In genomic region chr22:24836282-24836681, GRCh38 we compare ENCODE assay signal across 22 cellular contexts. TPM values are rescaled to one million over a fixed set of nuclear protein-coding genes. Genes with fewer than 3 reads are reported as not detected.
DNase-seq lines count a peak whose midpoint lies in the region; ATAC-seq and TF ChIP-seq lines count a peak whose summit lies in the region.
"Had no signal": no experiment of that assay in that cellular context is flagged by ENCODE, and none has a peak within 500 bp of the region (broad histone marks: within the 10 kb centered on the region; RNA-seq: fewer than 3 reads in every experiment).

No MANE protein-coding gene starts in this region.

- no peaks in the 10 kb centered on the region for H3K36me3 ChIP-seq in tibial nerve
- H3K36me3 ChIP-seq: BLaER1 treated with 17β-estradiol and CSF1 and Interleukin-3, amounts not matched to agents 10 nM and 100 nM; Peyer's patch had no signal

- ATAC-seq in left ventricle myocardium superior (peak; percentile 74), WTC11 (no peak)
- ATAC-seq in stimulated activated effector memory CD8-positive, alpha-beta T cell treated with anti-CD3 and anti-CD28 coated beads, Interleukin-12 subunit alpha, Interleukin-12 subunit beta, amount 100 ng/mL, for 72 hours: peak; percentile 54
- ATAC-seq: CD8-positive, alpha-beta T cell; GM23338; SK-N-SH treated with all-trans-retinoic acid at 6 μM for 48 hours had no signal

- DNase-seq in left ventricle myocardium superior (no peak), cardiac septum (ENCODE audit: low spot score) (no peak), RPMI7951 (ENCODE audit: low read depth) (peak; percentile 27), inferior parietal cortex (ENCODE audit: extremely low spot score) (peak; percentile 21), mesenteric fat pad (ENCODE audit: low spot score) (no peak), WTC11 (ENCODE audit: low spot score) (no peak), tibial nerve (ENCODE audit: low spot score in 2 of 2) (no peak)
- DNase-seq in stimulated activated effector memory CD8-positive, alpha-beta T cell treated with anti-CD3 and anti-CD28 coated beads, Interleukin-12 subunit alpha, Interleukin-12 subunit beta, amount 100 ng/mL, for 72 hours (ENCODE audit: low spot score in 2 of 2): no peak
- DNase-seq: Calu3; CD8-positive, alpha-beta T cell; HCEC 1CT; Karpas-422; NCI-H1417; NCI-H187 treated with DMSO at 0.1 percent for 48 hours; NCI-H345; NCI-H524 treated with DMSO at 0.1 percent for 48 hours; Peyer's patch; SHP77 treated with DMSO at 0.1 percent for 48 hours had no signal

- H3K27me3 Mint-ChIP-seq in WTC11 (ENCODE audit: low read depth): no peaks in the 10 kb centered on the region; the same call in 1 of the 2 replicates

- H3K36me3 Mint-ChIP-seq in stimulated activated effector memory CD8-positive, alpha-beta T cell treated with anti-CD3 and anti-CD28 coated beads, Interleukin-12 subunit alpha, Interleukin-12 subunit beta, amount 100 ng/mL, for 72 hours: peaks cover 5% of the 10 kb centered on the region
- no peaks in the 10 kb centered on the region for H3K36me3 Mint-ChIP-seq in WTC11
- H3K36me3 Mint-ChIP-seq: CD8-positive, alpha-beta T cell had no signal

- no peak overlapping the region for H3K4me3 ChIP-seq in tibial nerve
- H3K4me3 ChIP-seq: BLaER1 treated with 17β-estradiol and CSF1 and Interleukin-3, amounts not matched to agents 10 nM and 100 nM; GM23338; Peyer's patch had no signal

- H3K4me1 Mint-ChIP-seq in stimulated activated effector memory CD8-positive, alpha-beta T cell treated with anti-CD3 and anti-CD28 coated beads, Interleukin-12 subunit alpha, Interleukin-12 subunit beta, amount 100 ng/mL, for 72 hours: peaks cover 16% of the 10 kb centered on the region
- peaks cover 16% of the 10 kb centered on the region for H3K4me1 Mint-ChIP-seq in WTC11

- POLR2A ChIA-PET in WTC11 (lab: Charles Lee): no interaction called here

- H3K27ac ChIP-seq in tibial nerve: no peak overlapping the region
- H3K27ac ChIP-seq: BLaER1 treated with 17β-estradiol and CSF1 and Interleukin-3, amounts not matched to agents 10 nM and 100 nM; Peyer's patch had no signal

- WGBS in tibial nerve, 2 donors: 59 to 69% methylated on average over 1 of the region's 1 CpG

- no peaks in the 10 kb centered on the region for H3K27me3 ChIP-seq in tibial nerve
- H3K27me3 ChIP-seq: BLaER1 treated with 17β-estradiol and CSF1 and Interleukin-3, amounts not matched to agents 10 nM and 100 nM; Peyer's patch had no signal

- H3K9me3 ChIP-seq in tibial nerve: peaks cover 0 to 8% (median 0%) of the 10 kb centered on the region in 4 donors
- H3K9me3 ChIP-seq: Peyer's patch had no signal

- H3K27ac Mint-ChIP-seq in stimulated activated effector memory CD8-positive, alpha-beta T cell treated with anti-CD3 and anti-CD28 coated beads, Interleukin-12 subunit alpha, Interleukin-12 subunit beta, amount 100 ng/mL, for 72 hours: no peak overlapping the region
- H3K27ac Mint-ChIP-seq in WTC11: no peak overlapping the region
- H3K27ac Mint-ChIP-seq: CD8-positive, alpha-beta T cell; GM23338; IgD-negative memory B cell had no signal

- TF ChIP-seq POLR2A in tibial nerve (IDR thresholded peaks at IDR 0.05): no peak

- TF ChIP-seq CTCF in WTC11 (IDR thresholded peaks at IDR 0.05) (no peak), tibial nerve (IDR thresholded peaks at IDR 0.05) (no peak)

- no peak for TF ChIP-seq EP300 in tibial nerve (IDR thresholded peaks at IDR 0.05)

- intact Hi-C loops in left ventricle myocardium superior (cut with micrococcal nuclease): no loop called here
- intact Hi-C loops in cardiac septum (cut with DNase I): no loop called here

- no peaks in the 10 kb centered on the region for H3K9me3 Mint-ChIP-seq in stimulated activated effector memory CD8-positive, alpha-beta T cell treated with anti-CD3 and anti-CD28 coated beads, Interleukin-12 subunit alpha, Interleukin-12 subunit beta, amount 100 ng/mL, for 72 hours
- H3K9me3 Mint-ChIP-seq in WTC11: 0 out of 2 replicates have a peak, but pooled peaks cover 3% of the 10 kb centered on the region
- H3K9me3 Mint-ChIP-seq: CD8-positive, alpha-beta T cell; GM23338 had no signal

- no peak overlapping the region for H3K4me3 Mint-ChIP-seq in stimulated activated effector memory CD8-positive, alpha-beta T cell treated with anti-CD3 and anti-CD28 coated beads, Interleukin-12 subunit alpha, Interleukin-12 subunit beta, amount 100 ng/mL, for 72 hours
- H3K4me3 Mint-ChIP-seq in WTC11: no peak overlapping the region
- H3K4me3 Mint-ChIP-seq: CD8-positive, alpha-beta T cell; GM23338; IgD-negative memory B cell had no signal

- CTCF ChIA-PET in WTC11 (lab: Charles Lee): no interaction called here

- H3K4me1 ChIP-seq in tibial nerve: no peaks in the 10 kb centered on the region
- H3K4me1 ChIP-seq: BLaER1 treated with 17β-estradiol and CSF1 and Interleukin-3, amounts not matched to agents 10 nM and 100 nM; Peyer's patch had no signal

TF ChIP-seq in WTC11, 78 proteins besides CTCF, POLR2A, EP300 and RAD21 (continues in another document):
- TF ChIP-seq FOXJ3 (CRISPR knock-in tag; IDR thresholded peaks at IDR 0.05; ENCODE audit: borderline replicate concordance) (no peak), ETV6 (CRISPR knock-in tag; IDR thresholded peaks at IDR 0.05) (no peak), ERG (CRISPR knock-in tag; IDR thresholded peaks at IDR 0.05) (no peak), ZNF425 (CRISPR knock-in tag; conservative IDR thresholded peaks at IDR 0.05) (no peak), CDX4 (CRISPR knock-in tag; IDR thresholded peaks at IDR 0.05; ENCODE audit: borderline replicate concordance) (no peak), SOX15 (CRISPR knock-in tag; IDR thresholded peaks at IDR 0.05) (no peak), TCF7 (CRISPR knock-in tag; IDR thresholded peaks at IDR 0.05; ENCODE audit: low read depth) (no peak), ZNF416 (CRISPR knock-in tag; IDR thresholded peaks at IDR 0.05) (no peak), OVOL2 (CRISPR knock-in tag; IDR thresholded peaks at IDR 0.05; ENCODE audit: borderline replicate concordance) (no peak), MYBL2 (CRISPR knock-in tag; IDR thresholded peaks at IDR 0.05) (no peak), SP1 (CRISPR knock-in tag; conservative IDR thresholded peaks at IDR 0.05) (no peak), EMX1 (CRISPR knock-in tag; IDR thresholded peaks at IDR 0.05) (no peak), ZNF121 (CRISPR knock-in tag; IDR thresholded peaks at IDR 0.05) (no peak), HMGA2 (CRISPR knock-in tag; IDR thresholded peaks at IDR 0.05) (no peak), ATF2 (CRISPR knock-in tag; IDR thresholded peaks at IDR 0.05; ENCODE audit: borderline replicate concordance, low read depth) (no peak), NR1H2 (CRISPR knock-in tag; IDR thresholded peaks at IDR 0.05) (no peak)

RNA-seq across cellular contexts. Expression of gene SGSM1, which starts 30.3 kb away (rescaled TPM):
- 11.6 TPM for total RNA-seq in left ventricle myocardium superior
- total RNA-seq in cardiac septum: 8.0 TPM
- total RNA-seq in RPMI7951 (2014; rRNA removed; shearing (Covaris generic)): not detected in 2 replicates
- 0.16 TPM for total RNA-seq in mesenteric fat pad
- 4.1 to 6.5 TPM (median 6.5 TPM) in 3 replicates for total RNA-seq in WTC11 (2021)
- total RNA-seq in tibial nerve: 1 to 10 TPM in 1 of 4 donors, under 1 TPM in 3; 0.22 to 1.5 (median 0.70) TPM

Comparison
In these comparisons a context has a peak if more than half of its experiments do, and no peak if none do; other contexts are left out.
1. DNase-seq: peak in RPMI7951 (single experiment) and inferior parietal cortex (single experiment); none in left ventricle myocardium superior (single experiment), cardiac septum (single experiment), stimulated activated effector memory CD8-positive, alpha-beta T cell treated with anti-CD3 and anti-CD28 coated beads, Interleukin-12 subunit alpha, Interleukin-12 subunit beta, amount 100 ng/mL, for 72 hours (0 of 2), mesenteric fat pad (single experiment), WTC11 (single experiment) and tibial nerve (0 of 2).